Comparison of ENCODE assay signal across 9 cellular contexts in the genomic region with DNA sequence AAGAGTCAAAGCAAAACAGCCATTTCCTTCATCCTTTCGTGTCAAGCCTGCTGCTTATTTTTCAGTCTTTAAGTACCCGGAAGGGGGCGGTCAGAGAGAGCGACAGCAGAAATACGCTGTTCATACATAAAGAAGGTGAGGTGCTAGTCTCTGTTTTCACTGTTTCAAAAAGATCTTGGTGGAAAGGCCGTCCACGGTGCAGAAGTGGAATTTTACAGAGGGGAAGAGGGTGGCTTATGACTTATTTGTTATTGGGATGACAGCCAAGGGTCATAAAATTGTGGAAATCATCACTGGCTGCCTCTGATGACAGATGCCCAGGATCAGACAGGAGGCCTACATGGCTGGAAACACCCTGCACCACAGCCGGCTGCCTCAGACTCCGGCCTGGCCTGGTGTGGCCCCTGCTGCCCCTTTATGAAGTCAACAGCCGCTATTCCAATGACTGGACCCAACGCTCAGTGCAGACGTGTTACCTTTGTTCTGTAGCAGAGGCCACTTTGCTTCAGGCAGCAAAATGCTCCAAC. TPM values are rescaled to one million over a fixed set of nuclear protein-coding genes. Genes with fewer than 3 reads are reported as not detected.
DNase-seq lines count a peak whose midpoint lies in the region; ATAC-seq and TF ChIP-seq lines count a peak whose summit lies in the region.
"Had no signal": no experiment of that assay in that cellular context is flagged by ENCODE, and none has a peak within 500 bp of the region (broad histone marks: within the 10 kb centered on the region; RNA-seq: fewer than 3 reads in every experiment).

No MANE protein-coding gene starts in this region.

- no peaks in the 10 kb centered on the region for H3K27me3 ChIP-seq in gastrocnemius medialis

- peaks cover 50 to 52% of the 10 kb centered on the region in 2 donors for H3K4me1 ChIP-seq in gastrocnemius medialis

- peak overlapping the region; percentile 41 to 86 (median 68) for H3K27ac ChIP-seq in gastrocnemius medialis

- H3K36me3 ChIP-seq in gastrocnemius medialis = peaks cover 0 to 11% of the 10 kb centered on the region in 2 donors

- no peak overlapping the region for H3K4me3 ChIP-seq in GM12864 (ENCODE audit: low read depth, low read length)
- no peak overlapping the region for H3K4me3 ChIP-seq in gastrocnemius medialis

- in situ Hi-C loops in gastrocnemius medialis (cut with MboI; ENCODE audit: low sequenced_read_pairs in 4 of 4) (no loop called here), ACHN (cut with HindIII; ENCODE audit: low pct_ligation_motif_present, low pct_unique_long_range_greater_than_20kb, low sequenced_read_pairs) (no loop called here)

- ATAC-seq in gastrocnemius medialis (peak; percentile 69), GM21367 (IDR thresholded peaks at IDR 0.05; ENCODE audit: unreplicated experiment) (no peak), HG03135 (IDR thresholded peaks at IDR 0.05; ENCODE audit: unreplicated experiment) (no peak)

- TF ChIP-seq POLR2A in gastrocnemius medialis (IDR thresholded peaks at IDR 0.05) = peak in 1 of 2 donors; percentile 49

- intact Hi-C loops in gastrocnemius medialis (cut with DNase I; ENCODE audit: low total_unique reads) = no loop called here

- DNase-seq in GM12864 (ENCODE audit: low read depth) (no peak), LHCN-M2 (ENCODE audit: low read depth) (peak; percentile 89), dermis blood vessel endothelial cell (peak; percentile 82), gastrocnemius medialis (no peak), ACHN (no peak)
- no peak for DNase-seq in stimulated activated CD4-positive, alpha-beta T cell treated with anti-CD3 and anti-CD28 coated beads, Interleukin-1b, Interleukin-23, amount 100 ng/mL, for 48 hours
- DNase-seq: MV-4-11 had no signal

- no peaks in the 10 kb centered on the region for H3K9me3 ChIP-seq in gastrocnemius medialis

- TF ChIP-seq CTCF in GM12864 (IDR thresholded peaks at IDR 0.05; ENCODE audit: low read depth, low read length, missing control alignments) = peak; percentile 7
- TF ChIP-seq CTCF in gastrocnemius medialis (IDR thresholded peaks at IDR 0.05 in 4 of 5, conservative IDR thresholded peaks at IDR 0.05 in 1 of 5) = no peak

RNA-seq across cellular contexts. Expression of gene HIPK2, which starts 57.0 kb away (rescaled TPM):
- total RNA-seq in LHCN-M2 (2014; rRNA removed) = 50.9 and 61.3 TPM in 2 replicates
- 31.7 TPM for polyA plus RNA-seq in LHCN-M2 (2012)
- 11.6 and 26.7 TPM in 2 replicates for total RNA-seq in dermis blood vessel endothelial cell
- total RNA-seq in gastrocnemius medialis = 10 to 100 TPM; 30.5 to 77.4 (median 58.9) TPM

Comparison
In these comparisons a context has a peak if more than half of its experiments do, and no peak if none do; other contexts are left out.
1. DNase-seq: peak in LHCN-M2 (single experiment) and dermis blood vessel endothelial cell (single experiment); none in GM12864 (single experiment), gastrocnemius medialis (0 of 2), ACHN (single experiment) and stimulated activated CD4-positive, alpha-beta T cell treated with anti-CD3 and anti-CD28 coated beads, Interleukin-1b, Interleukin-23, amount 100 ng/mL, for 48 hours (single experiment).
2. ATAC-seq: peak in gastrocnemius medialis (2 of 2); none in GM21367 (single experiment) and HG03135 (single experiment).